ENCODE assay signal across 1 cellular context in the genomic region with DNA sequence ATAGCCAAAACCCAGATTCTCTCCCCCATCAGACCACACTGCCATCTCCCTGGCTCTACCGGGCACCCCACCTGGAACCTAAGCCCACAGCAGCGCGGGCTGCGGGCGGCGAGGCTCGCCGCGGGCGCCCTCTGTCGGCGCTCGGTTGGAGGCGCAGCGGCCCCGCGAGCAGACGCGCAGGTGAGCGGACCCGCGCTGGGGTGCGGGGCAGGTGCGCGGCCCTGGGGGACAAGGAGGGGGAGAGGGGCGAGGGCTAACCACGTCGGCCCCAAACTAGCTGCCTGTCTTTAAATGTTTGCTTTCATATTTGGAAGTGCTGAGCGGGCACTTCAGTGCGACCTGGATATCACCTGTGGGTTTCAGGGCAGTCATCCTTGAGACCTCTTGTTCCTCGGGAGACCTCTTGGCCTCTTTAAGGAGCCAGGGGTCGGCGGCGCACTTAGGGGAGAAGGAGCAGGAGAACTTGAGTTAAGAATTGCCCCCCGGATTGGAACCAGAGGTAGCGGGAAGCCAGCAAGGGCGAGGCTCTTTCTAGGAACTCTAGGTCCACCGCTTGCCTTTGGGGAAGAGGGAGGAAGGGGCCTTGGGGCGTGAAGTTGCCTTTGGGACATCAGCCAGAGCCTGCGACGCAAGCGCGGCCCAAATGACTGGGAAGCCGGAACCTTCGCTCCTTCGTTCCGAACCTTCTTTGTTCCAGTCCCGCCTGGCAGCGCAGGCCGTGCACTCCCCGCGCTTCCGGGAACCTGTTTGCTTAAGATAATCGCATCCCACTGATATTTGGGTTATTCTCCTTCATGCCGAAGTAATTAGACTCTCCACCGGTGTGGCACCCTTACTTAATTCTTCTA.
TF ChIP-seq lines count a peak whose summit lies in the region.

No MANE protein-coding gene starts in this region.

TF ChIP-seq in GM23338, 12 proteins besides CTCF, POLR2A, EP300 and RAD21 (continued from another document):
- TF ChIP-seq, protein P1, sequence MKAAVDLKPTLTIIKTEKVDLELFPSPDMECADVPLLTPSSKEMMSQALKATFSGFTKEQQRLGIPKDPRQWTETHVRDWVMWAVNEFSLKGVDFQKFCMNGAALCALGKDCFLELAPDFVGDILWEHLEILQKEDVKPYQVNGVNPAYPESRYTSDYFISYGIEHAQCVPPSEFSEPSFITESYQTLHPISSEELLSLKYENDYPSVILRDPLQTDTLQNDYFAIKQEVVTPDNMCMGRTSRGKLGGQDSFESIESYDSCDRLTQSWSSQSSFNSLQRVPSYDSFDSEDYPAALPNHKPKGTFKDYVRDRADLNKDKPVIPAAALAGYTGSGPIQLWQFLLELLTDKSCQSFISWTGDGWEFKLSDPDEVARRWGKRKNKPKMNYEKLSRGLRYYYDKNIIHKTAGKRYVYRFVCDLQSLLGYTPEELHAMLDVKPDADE (IDR thresholded peaks at IDR 0.05): no peak
- no peak for TF ChIP-seq EZH2phosphoT487 (IDR thresholded peaks at IDR 0.05; ENCODE audit: unreplicated experiment)
- no peak for TF ChIP-seq ZNF331 (CRISPR knock-in tag; IDR thresholded peaks at IDR 0.05; ENCODE audit: low read depth)
- no peak for TF ChIP-seq STAT1 (IDR thresholded peaks at IDR 0.05; ENCODE audit: unreplicated experiment)
- TF ChIP-seq, protein P2, sequence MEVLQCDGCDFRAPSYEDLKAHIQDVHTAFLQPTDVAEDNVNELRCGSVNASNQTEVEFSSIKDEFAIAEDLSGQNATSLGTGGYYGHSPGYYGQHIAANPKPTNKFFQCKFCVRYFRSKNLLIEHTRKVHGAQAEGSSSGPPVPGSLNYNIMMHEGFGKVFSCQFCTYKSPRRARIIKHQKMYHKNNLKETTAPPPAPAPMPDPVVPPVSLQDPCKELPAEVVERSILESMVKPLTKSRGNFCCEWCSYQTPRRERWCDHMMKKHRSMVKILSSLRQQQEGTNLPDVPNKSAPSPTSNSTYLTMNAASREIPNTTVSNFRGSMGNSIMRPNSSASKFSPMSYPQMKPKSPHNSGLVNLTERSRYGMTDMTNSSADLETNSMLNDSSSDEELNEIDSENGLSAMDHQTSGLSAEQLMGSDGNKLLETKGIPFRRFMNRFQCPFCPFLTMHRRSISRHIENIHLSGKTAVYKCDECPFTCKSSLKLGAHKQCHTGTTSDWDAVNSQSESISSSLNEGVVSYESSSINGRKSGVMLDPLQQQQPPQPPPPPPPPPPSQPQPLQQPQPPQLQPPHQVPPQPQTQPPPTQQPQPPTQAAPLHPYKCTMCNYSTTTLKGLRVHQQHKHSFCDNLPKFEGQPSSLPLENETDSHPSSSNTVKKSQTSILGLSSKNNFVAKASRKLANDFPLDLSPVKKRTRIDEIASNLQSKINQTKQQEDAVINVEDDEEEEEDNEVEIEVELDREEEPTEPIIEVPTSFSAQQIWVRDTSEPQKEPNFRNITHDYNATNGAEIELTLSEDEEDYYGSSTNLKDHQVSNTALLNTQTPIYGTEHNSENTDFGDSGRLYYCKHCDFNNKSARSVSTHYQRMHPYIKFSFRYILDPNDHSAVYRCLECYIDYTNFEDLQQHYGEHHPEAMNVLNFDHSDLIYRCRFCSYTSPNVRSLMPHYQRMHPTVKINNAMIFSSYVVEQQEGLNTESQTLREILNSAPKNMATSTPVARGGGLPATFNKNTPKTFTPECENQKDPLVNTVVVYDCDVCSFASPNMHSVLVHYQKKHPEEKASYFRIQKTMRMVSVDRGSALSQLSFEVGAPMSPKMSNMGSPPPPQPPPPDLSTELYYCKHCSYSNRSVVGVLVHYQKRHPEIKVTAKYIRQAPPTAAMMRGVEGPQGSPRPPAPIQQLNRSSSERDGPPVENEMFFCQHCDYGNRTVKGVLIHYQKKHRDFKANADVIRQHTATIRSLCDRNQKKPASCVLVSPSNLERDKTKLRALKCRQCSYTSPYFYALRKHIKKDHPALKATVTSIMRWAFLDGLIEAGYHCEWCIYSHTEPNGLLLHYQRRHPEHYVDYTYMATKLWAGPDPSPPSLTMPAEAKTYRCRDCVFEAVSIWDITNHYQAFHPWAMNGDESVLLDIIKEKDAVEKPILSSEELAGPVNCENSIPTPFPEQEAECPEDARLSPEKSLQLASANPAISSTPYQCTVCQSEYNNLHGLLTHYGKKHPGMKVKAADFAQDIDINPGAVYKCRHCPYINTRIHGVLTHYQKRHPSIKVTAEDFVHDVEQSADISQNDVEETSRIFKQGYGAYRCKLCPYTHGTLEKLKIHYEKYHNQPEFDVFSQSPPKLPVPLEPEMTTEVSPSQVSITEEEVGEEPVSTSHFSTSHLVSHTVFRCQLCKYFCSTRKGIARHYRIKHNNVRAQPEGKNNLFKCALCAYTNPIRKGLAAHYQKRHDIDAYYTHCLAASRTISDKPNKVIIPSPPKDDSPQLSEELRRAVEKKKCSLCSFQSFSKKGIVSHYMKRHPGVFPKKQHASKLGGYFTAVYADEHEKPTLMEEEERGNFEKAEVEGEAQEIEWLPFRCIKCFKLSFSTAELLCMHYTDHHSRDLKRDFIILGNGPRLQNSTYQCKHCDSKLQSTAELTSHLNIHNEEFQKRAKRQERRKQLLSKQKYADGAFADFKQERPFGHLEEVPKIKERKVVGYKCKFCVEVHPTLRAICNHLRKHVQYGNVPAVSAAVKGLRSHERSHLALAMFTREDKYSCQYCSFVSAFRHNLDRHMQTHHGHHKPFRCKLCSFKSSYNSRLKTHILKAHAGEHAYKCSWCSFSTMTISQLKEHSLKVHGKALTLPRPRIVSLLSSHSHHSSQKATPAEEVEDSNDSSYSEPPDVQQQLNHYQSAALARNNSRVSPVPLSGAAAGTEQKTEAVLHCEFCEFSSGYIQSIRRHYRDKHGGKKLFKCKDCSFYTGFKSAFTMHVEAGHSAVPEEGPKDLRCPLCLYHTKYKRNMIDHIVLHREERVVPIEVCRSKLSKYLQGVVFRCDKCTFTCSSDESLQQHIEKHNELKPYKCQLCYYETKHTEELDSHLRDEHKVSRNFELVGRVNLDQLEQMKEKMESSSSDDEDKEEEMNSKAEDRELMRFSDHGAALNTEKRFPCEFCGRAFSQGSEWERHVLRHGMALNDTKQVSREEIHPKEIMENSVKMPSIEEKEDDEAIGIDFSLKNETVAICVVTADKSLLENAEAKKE (CRISPR knock-in tag; IDR thresholded peaks at IDR 0.05): no peak
- TF ChIP-seq ZNF114 (CRISPR knock-in tag; IDR thresholded peaks at IDR 0.05): no peak
- no peak for TF ChIP-seq POLR2AphosphoS5 (IDR thresholded peaks at IDR 0.05; ENCODE audit: low read depth)
